In genomic region chr1:248857749-248858095, GRCh38 we compare ENCODE assay signal across 8 cellular contexts. TPM values are rescaled to one million over a fixed set of nuclear protein-coding genes. Genes with fewer than 3 reads are reported as not detected.
DNase-seq lines count a peak whose midpoint lies in the region; ATAC-seq and TF ChIP-seq lines count a peak whose summit lies in the region.

No MANE protein-coding gene starts in this region.

- peaks cover 39 to 57% of the 10 kb centered on the region in 2 donors for H3K4me1 ChIP-seq in naive thymus-derived CD4-positive, alpha-beta T cell (ENCODE audit: control insufficient read depth in 2 of 2, insufficient read depth in 2 of 2, low read length in 2 of 2)

- peak overlapping the region; percentile 69 for H3K4me3 ChIP-seq in naive thymus-derived CD4-positive, alpha-beta T cell (ENCODE audit: low read length)

- peaks cover 20% of the 10 kb centered on the region for H3K36me3 Mint-ChIP-seq in central memory CD8-positive, alpha-beta T cell (ENCODE audit: insufficient read depth)
- peaks cover 0 to 18% (median 0%) of the 10 kb centered on the region in 5 donors for H3K36me3 Mint-ChIP-seq in naive thymus-derived CD4-positive, alpha-beta T cell

- peaks cover 46% of the 10 kb centered on the region for H3K4me1 Mint-ChIP-seq in central memory CD8-positive, alpha-beta T cell
- H3K4me1 Mint-ChIP-seq in naive thymus-derived CD4-positive, alpha-beta T cell: peaks cover 12 to 50% (median 48%) of the 10 kb centered on the region in 7 donors

- CTCF ChIA-PET in naive thymus-derived CD4-positive, alpha-beta T cell (lab: Charles Lee): interaction anchor here (1.6 to 2.5 kb wide), 4 partner anchors 16 to 32 kb away, joined by 7 to 11 read pairs (median 8); partner anchors contain the start of gene SH3BP5L

- H3K27me3 Mint-ChIP-seq in central memory CD8-positive, alpha-beta T cell: no peaks in the 10 kb centered on the region
- no peaks in the 10 kb centered on the region for H3K27me3 Mint-ChIP-seq in naive thymus-derived CD4-positive, alpha-beta T cell

- no peaks in the 10 kb centered on the region for H3K9me3 Mint-ChIP-seq in central memory CD8-positive, alpha-beta T cell
- H3K9me3 Mint-ChIP-seq in naive thymus-derived CD4-positive, alpha-beta T cell: peaks cover 0 to 4% (median 0%) of the 10 kb centered on the region in 11 donors

- intact Hi-C loops in naive thymus-derived CD4-positive, alpha-beta T cell (cut with micrococcal nuclease): loop anchor here in 1 of 2 donors (1.0 kb wide), 1 partner anchor 19 kb away; the partner anchor contains the start of gene ZNF672

- DNase-seq in central memory CD8-positive, alpha-beta T cell (ENCODE audit: low spot score in 2 of 2): no peak
- DNase-seq in naive thymus-derived CD4-positive, alpha-beta T cell: no peak
- DNase-seq in GM19240 (ENCODE audit: insufficient read length, low spot score) (no peak), DMS 273 (lab: John Stamatoyannopoulos, UW; ENCODE audit: unreplicated experiment) (no peak)

- no peaks in the 10 kb centered on the region for H3K9me3 ChIP-seq in naive thymus-derived CD4-positive, alpha-beta T cell (ENCODE audit: control insufficient read depth in 2 of 3, low read length in 3 of 3)

- POLR2A ChIA-PET in naive thymus-derived CD4-positive, alpha-beta T cell (lab: Charles Lee): interaction anchor here (1.2 to 9.5 kb wide), 6 partner anchors 11 to 58 kb away, joined by 3 to 154 read pairs (median 19); partner anchors contain the start of genes SH3BP5L and ZNF672

- no peaks in the 10 kb centered on the region for H3K27me3 ChIP-seq in naive thymus-derived CD4-positive, alpha-beta T cell (ENCODE audit: control insufficient read depth in 2 of 2, insufficient read depth in 2 of 2, low read length in 2 of 2)

- H3K36me3 ChIP-seq in naive thymus-derived CD4-positive, alpha-beta T cell (ENCODE audit: control insufficient read depth in 2 of 3, insufficient read depth in 3 of 3, low read length in 3 of 3): peaks cover 0 to 25% (median 0%) of the 10 kb centered on the region in 3 experiments

- peak; percentile 1 for ATAC-seq in HG03432 (IDR thresholded peaks at IDR 0.05; ENCODE audit: unreplicated experiment)
- no peak for ATAC-seq in central memory CD8-positive, alpha-beta T cell (replicated peaks; ENCODE audit: extremely low read depth, poor library complexity, severe bottlenecking)
- ATAC-seq in naive thymus-derived CD4-positive, alpha-beta T cell: no peak
- no peak for ATAC-seq in GM21786 (IDR thresholded peaks at IDR 0.05; ENCODE audit: unreplicated experiment)
- no peak for ATAC-seq in HG03095 (IDR thresholded peaks at IDR 0.05; ENCODE audit: unreplicated experiment)

- H3K27ac Mint-ChIP-seq in central memory CD8-positive, alpha-beta T cell (ENCODE audit: low read depth): peak overlapping the region; percentile 83
- peak overlapping the region; percentile 24 to 98 (median 95) for H3K27ac Mint-ChIP-seq in naive thymus-derived CD4-positive, alpha-beta T cell

- H3K4me3 Mint-ChIP-seq in central memory CD8-positive, alpha-beta T cell: peak overlapping the region; percentile 82
- H3K4me3 Mint-ChIP-seq in naive thymus-derived CD4-positive, alpha-beta T cell: peak overlapping the region; percentile 81 to 98 (median 91)

- no peak for TF ChIP-seq CTCF in C4-2B (conservative IDR thresholded peaks at IDR 0.05)

- peak overlapping the region; percentile 99 for H3K27ac ChIP-seq in C4-2B
- peak overlapping the region; percentile 81 for H3K27ac ChIP-seq in naive thymus-derived CD4-positive, alpha-beta T cell (ENCODE audit: low read depth, low read length)

RNA-seq across cellular contexts. Expression of gene ZNF692, which starts 1.2 kb away (rescaled TPM):
- 10 to 100 TPM; 44.5 to 87.5 (median 68.0) TPM for total RNA-seq in naive thymus-derived CD4-positive, alpha-beta T cell
- polyA plus RNA-seq in naive thymus-derived CD4-positive, alpha-beta T cell: 10 to 100 TPM in 1 of 2 donors, 1 to 10 TPM in 1; 7.6 to 13.7 TPM

RNA-seq across cellular contexts. Expression of gene ZNF672, which starts 19.7 kb away (rescaled TPM):
- 10 to 100 TPM; 28.7 to 49.8 (median 42.7) TPM for total RNA-seq in naive thymus-derived CD4-positive, alpha-beta T cell
- polyA plus RNA-seq in naive thymus-derived CD4-positive, alpha-beta T cell: 10 to 100 TPM; 16.6 to 33.7 TPM

RNA-seq across cellular contexts. Expression of gene SH3BP5L, which starts 32.0 kb away (rescaled TPM):
- total RNA-seq in naive thymus-derived CD4-positive, alpha-beta T cell: 10 to 100 TPM; 22.5 to 51.1 (median 33.3) TPM
- polyA plus RNA-seq in naive thymus-derived CD4-positive, alpha-beta T cell: 1 to 10 TPM; 4.4 to 7.3 TPM

RNA-seq across cellular contexts. Expression of gene PGBD2, which starts 48.3 kb away (rescaled TPM):
- 10 to 100 TPM in 2 of 5 experiments, 1 to 10 TPM in 3; 2.9 to 19.0 (median 7.6) TPM for total RNA-seq in naive thymus-derived CD4-positive, alpha-beta T cell
- polyA plus RNA-seq in naive thymus-derived CD4-positive, alpha-beta T cell: 10 to 100 TPM in 1 of 2 donors, 1 to 10 TPM in 1; 5.7 to 11.2 TPM
